8 cellular contexts compared by ENCODE assay signal in genomic region chr22:26775394-26775793, GRCh38.
"Had no signal": no experiment of that assay in that cellular context is flagged by ENCODE, and none has a peak within 500 bp of the region (broad histone marks: within the 10 kb centered on the region; RNA-seq: fewer than 3 reads in every experiment).

No MANE protein-coding gene starts in this region.

- H3K4me3 ChIP-seq: GM23248, HAP-1 had no signal

- H3K27ac Mint-ChIP-seq: HFFc6 had no signal

- H3K9me3 ChIP-seq: HAP-1 had no signal

- H3K9me3 Mint-ChIP-seq: HFFc6 had no signal

- FAIRE-seq: H54 had no signal

- H3K27ac ChIP-seq: GM23248 had no signal

- H3K36me3 ChIP-seq: HAP-1 had no signal

- H2AFZ ChIP-seq: GM23248 had no signal

- H3K4me3 Mint-ChIP-seq: HFFc6 had no signal

- DNase-seq: GM23248, GOT3, H7, HCEC 1CT, HFFc6 had no signal

- ATAC-seq: HCT116 had no signal

- H3K9ac ChIP-seq: GM23248 had no signal
